ENCODE assay signal across 19 cellular contexts in genomic region chr16:58399718-58400633, GRCh38. TPM values are rescaled to one million over a fixed set of nuclear protein-coding genes. Genes with fewer than 3 reads are reported as not detected.
DNase-seq lines count a peak whose midpoint lies in the region; ATAC-seq lines count a peak whose summit lies in the region.
"Had no signal": no experiment of that assay in that cellular context is flagged by ENCODE, and none has a peak within 500 bp of the region (broad histone marks: within the 10 kb centered on the region; RNA-seq: fewer than 3 reads in every experiment).

No MANE protein-coding gene starts in this region.

- ATAC-seq in stimulated activated naive CD8-positive, alpha-beta T cell treated with anti-CD3 and anti-CD28 coated beads, Interleukin-15, Interleukin-2, amounts not matched to agents 100 U/mL and 50 U/mL, for 24 hours: no peak
- no peak for ATAC-seq in GM21619 (IDR thresholded peaks at IDR 0.05; ENCODE audit: unreplicated experiment)
- ATAC-seq: sciatic nerve; stimulated activated naive B cell treated with anti-CD40 and anti-IgM and Interleukin-4, amounts not matched to agents 10 μg/mL and 1 μg/mL and 100 μg/mL, for 72 hours had no signal

- DNase-seq in DMS53 (lab: John Stamatoyannopoulos, UW): peak; percentile 73
- peak; percentile 50 for DNase-seq in HCEC 1CT
- peak; percentile 28 for DNase-seq in RPMI7951 (ENCODE audit: low read depth)
- DNase-seq in kidney tubule cell (ENCODE audit: low spot score): peak; percentile 55
- DNase-seq in stimulated activated naive CD8-positive, alpha-beta T cell treated with anti-CD3 and anti-CD28 coated beads, Interleukin-15, Interleukin-2, amounts not matched to agents 100 U/mL and 50 U/mL, for 24 hours: no peak
- no peak for DNase-seq in Kasumi-1 (lab: John Stamatoyannopoulos, UW)
- DNase-seq: activated CD4-positive, alpha-beta T cell treated with anti-CD3 and anti-CD28 coated beads, Interleukin-2, amount 50 U/mL, for 48 hours; activated naive CD4-positive, alpha-beta T cell treated with anti-CD3 and anti-CD28 coated beads, Interleukin-2, amount 50 U/mL, for 16 hours; activated T-cell treated with anti-CD3 and anti-CD28 coated beads for 4 hours; H7; hypothalamus; naive B cell; NCI-H187; ovary; stimulated activated naive B cell treated with anti-CD40 and anti-IgM and Interleukin-4, amounts not matched to agents 10 μg/mL and 1 μg/mL and 100 μg/mL, for 72 hours; T-helper 1 cell; tibial artery had no signal

RNA-seq across cellular contexts. Expression of gene GINS3, which starts 7.7 kb away (rescaled TPM):
- total RNA-seq in RPMI7951 (2014; rRNA removed; shearing (Covaris generic)): 17.3 and 18.4 TPM in 2 replicates

Comparison
In these comparisons a context has a peak if more than half of its experiments do, and no peak if none do; other contexts are left out.
1. DNase-seq: peak in DMS53 (single experiment), HCEC 1CT (single experiment), RPMI7951 (single experiment) and kidney tubule cell (single experiment); none in stimulated activated naive CD8-positive, alpha-beta T cell treated with anti-CD3 and anti-CD28 coated beads, Interleukin-15, Interleukin-2, amounts not matched to agents 100 U/mL and 50 U/mL, for 24 hours (single experiment) and Kasumi-1 (0 of 2).